9 cellular contexts compared by ENCODE assay signal in the genomic region with DNA sequence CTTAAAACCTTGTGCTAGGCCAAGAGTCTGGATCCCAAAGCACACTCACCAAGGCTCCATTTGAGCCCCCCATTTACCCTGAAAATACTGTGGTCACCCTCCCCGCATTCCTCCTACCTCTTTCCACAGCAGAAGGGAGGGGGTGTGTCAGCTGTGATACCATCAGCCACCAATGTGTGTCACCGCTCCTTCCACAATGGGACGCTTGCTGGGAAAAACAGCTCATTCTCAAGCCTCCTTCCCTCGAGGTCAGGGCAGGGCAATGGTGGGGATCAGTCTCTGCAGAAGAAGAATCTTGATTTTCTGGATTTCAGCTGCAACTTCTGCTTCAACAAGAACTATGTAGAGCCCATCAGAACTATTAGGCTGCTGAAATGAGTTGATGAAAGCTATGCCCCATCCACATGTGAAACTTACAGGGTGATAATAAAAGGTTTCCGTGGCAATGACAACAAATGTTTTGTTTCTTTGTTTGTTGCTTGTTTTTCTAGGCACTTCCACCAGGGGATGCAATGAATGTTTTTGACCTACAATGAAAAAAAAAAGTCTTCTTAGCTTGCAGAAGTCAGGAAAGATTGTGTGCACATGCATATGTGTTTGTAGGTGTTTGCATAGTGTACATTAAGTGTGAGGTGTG. TPM values are rescaled to one million over a fixed set of nuclear protein-coding genes. Genes with fewer than 3 reads are reported as not detected.
A peak's percentile ranks its signal among the peaks of the same experiment; 100 is the strongest.
DNase-seq lines count a peak whose midpoint lies in the region; ATAC-seq and TF ChIP-seq lines count a peak whose summit lies in the region.
"Had no signal": no experiment of that assay in that cellular context is flagged by ENCODE, and none has a peak within 500 bp of the region (broad histone marks: within the 10 kb centered on the region; RNA-seq: fewer than 3 reads in every experiment).

No MANE protein-coding gene starts in this region.

- no peak overlapping the region for H3K4ac ChIP-seq in H9 (ENCODE audit: low read depth, low read length)

- H3K27ac Mint-ChIP-seq in Caco-2 (ENCODE audit: unreplicated experiment) (no peak overlapping the region), H9 (peak overlapping the region; percentile 32 to 81 (median 78); a peak in 5 of 7 replicates)
- H3K27ac Mint-ChIP-seq in activated CD8-positive, alpha-beta T cell treated with anti-CD3 and anti-CD28 coated beads for 36 hours = no peak overlapping the region
- H3K27ac Mint-ChIP-seq: naive B cell had no signal

- H2BK120ac ChIP-seq in H9 (ENCODE audit: low read depth, low read length, poor library complexity, severe bottlenecking) = peak overlapping the region; percentile 79

- no peak overlapping the region for H3K56ac ChIP-seq in H9 (ENCODE audit: insufficient read length, low read depth, low read length)

- H3K79me1 ChIP-seq in H9 (ENCODE audit: insufficient read depth, low read depth, low read length, poor library complexity, severe bottlenecking) = no peaks in the 10 kb centered on the region

- H3K4me3 Mint-ChIP-seq in Caco-2 (ENCODE audit: unreplicated experiment) = no peak overlapping the region
- H3K4me3 Mint-ChIP-seq in H9 = no peak overlapping the region
- no peak overlapping the region for H3K4me3 Mint-ChIP-seq in activated CD8-positive, alpha-beta T cell treated with anti-CD3 and anti-CD28 coated beads for 36 hours
- H3K4me3 Mint-ChIP-seq: naive B cell had no signal

- CTCF ChIA-PET in Caco-2 (lab: Charles Lee) = interaction anchor here (0.6 to 1.7 kb wide), 7 partner anchors 19 to 262 kb away, joined by 3 to 4 read pairs (median 3); a partner anchor contains a TSS
- CTCF ChIA-PET in activated CD8-positive, alpha-beta T cell treated with anti-CD3 and anti-CD28 coated beads for 36 hours (lab: Charles Lee) = interaction anchor here (0.6 to 1.2 kb wide), 2 partner anchors 20 to 22 kb away, joined by 3 to 11 read pairs; no protein-coding TSS in a partner anchor

- H3K9me3 Mint-ChIP-seq in Caco-2 (ENCODE audit: unreplicated experiment) (no peaks in the 10 kb centered on the region), H9 (no peaks in the 10 kb centered on the region)
- no peaks in the 10 kb centered on the region for H3K9me3 Mint-ChIP-seq in activated CD8-positive, alpha-beta T cell treated with anti-CD3 and anti-CD28 coated beads for 36 hours

- H4K91ac ChIP-seq in H9 (ENCODE audit: insufficient read length, low read depth, low read length) = no peak overlapping the region

- no peaks in the 10 kb centered on the region for H4K20me1 ChIP-seq in H9 (ENCODE audit: control insufficient read depth, insufficient read depth, insufficient read length)

- no peak overlapping the region for H2BK15ac ChIP-seq in H9 (ENCODE audit: low read depth, low read length)

- peak; percentile 35 to 48 for TF ChIP-seq CTCF in Caco-2 (IDR thresholded peaks at IDR 0.05; ENCODE audit: insufficient read depth in 1 of 2, low read depth in 1 of 2, low read length in 1 of 2, severe bottlenecking in 1 of 2, unreplicated experiment in 1 of 2)
- peak; percentile 58; the same call in 2 of the 3 replicates for TF ChIP-seq CTCF in H9 (conservative IDR thresholded peaks at IDR 0.05)
- TF ChIP-seq CTCF in activated CD8-positive, alpha-beta T cell treated with anti-CD3 and anti-CD28 coated beads for 36 hours (IDR thresholded peaks at IDR 0.05) = no peak

- H4K8ac ChIP-seq in H9 (replicated peaks; ENCODE audit: insufficient read length, low read depth, low read length) = no peak overlapping the region

- H4K5ac ChIP-seq in H9 (ENCODE audit: insufficient read length, low read depth, low read length) = no peak overlapping the region

- H3K23ac ChIP-seq in H9 (ENCODE audit: insufficient read length, low read depth, low read length) = no peak overlapping the region

- peak overlapping the region; percentile 76 for H3K18ac ChIP-seq in H9 (ENCODE audit: insufficient read length, low read depth, low read length)

- no peak overlapping the region for H3K27ac ChIP-seq in H9 (ENCODE audit: insufficient read length, low read depth, low read length)

- H2BK20ac ChIP-seq in H9 (ENCODE audit: low read depth, low read length, poor library complexity, severe bottlenecking) = no peak overlapping the region

- no peak overlapping the region for H2BK5ac ChIP-seq in H9 (ENCODE audit: insufficient read length, low read length)

- H2AK5ac ChIP-seq in H9 (ENCODE audit: insufficient read length, low read length) = no peak overlapping the region

- no peaks in the 10 kb centered on the region for H3K36me3 Mint-ChIP-seq in Caco-2 (ENCODE audit: insufficient read depth, unreplicated experiment)
- no peaks in the 10 kb centered on the region for H3K36me3 Mint-ChIP-seq in H9 (ENCODE audit: insufficient read depth in 1 of 3, low read depth in 3 of 3)
- no peaks in the 10 kb centered on the region for H3K36me3 Mint-ChIP-seq in activated CD8-positive, alpha-beta T cell treated with anti-CD3 and anti-CD28 coated beads for 36 hours (ENCODE audit: low read depth)
- H3K36me3 Mint-ChIP-seq: naive B cell had no signal

- H3K23me2 ChIP-seq in H9 (ENCODE audit: insufficient read length, low read depth, low read length, poor library complexity, severe bottlenecking) = no peaks in the 10 kb centered on the region

- H3K9me3 ChIP-seq in Caco-2 (no peaks in the 10 kb centered on the region), H9 (ENCODE audit: control insufficient read depth, low read depth, low read length) (no peaks in the 10 kb centered on the region), MG63 (no peaks in the 10 kb centered on the region)

- DNase-seq in Caco-2 (peak; percentile 57), H9 (peak; percentile 80), medulla oblongata (ENCODE audit: extremely low spot score) (peak; percentile 54), MG63 (no peak), middle frontal gyrus (ENCODE audit: extremely low spot score, low spot score) (no peak)
- peak; percentile 17 for DNase-seq in activated CD8-positive, alpha-beta T cell treated with anti-CD3 and anti-CD28 coated beads for 36 hours
- DNase-seq: naive B cell had no signal

- no peak overlapping the region for H3K9ac ChIP-seq in H9 (ENCODE audit: extremely low read depth, insufficient read length, low read length)

- H3K4me1 ChIP-seq in Caco-2 (no peaks in the 10 kb centered on the region), H9 (ENCODE audit: insufficient read depth, low read length) (no peaks in the 10 kb centered on the region)

- POLR2A ChIA-PET in Caco-2 (lab: Charles Lee) = no interaction called here
- POLR2A ChIA-PET in activated CD8-positive, alpha-beta T cell treated with anti-CD3 and anti-CD28 coated beads for 36 hours (lab: Charles Lee) = interaction anchor here (0.6 kb wide), 1 partner anchor 404 kb away, joined by 3 read pairs; no protein-coding TSS in a partner anchor

- peaks cover 9% of the 10 kb centered on the region for H3K27me3 Mint-ChIP-seq in Caco-2 (ENCODE audit: insufficient read depth, unreplicated experiment)
- H3K27me3 Mint-ChIP-seq in H9 (ENCODE audit: low read depth) = peaks cover 2% of the 10 kb centered on the region; the same call in 1 of the 2 replicates
- H3K27me3 Mint-ChIP-seq in activated CD8-positive, alpha-beta T cell treated with anti-CD3 and anti-CD28 coated beads for 36 hours = peaks cover 10% of the 10 kb centered on the region

- H3K79me2 ChIP-seq in H9 (ENCODE audit: insufficient read depth, low read length) = no peaks in the 10 kb centered on the region

- H3K27me3 ChIP-seq in Caco-2 (replicated peaks; ENCODE audit: control insufficient read depth, insufficient read depth, low read length) = no peaks in the 10 kb centered on the region
- H3K27me3 ChIP-seq in H9 (ENCODE audit: insufficient read depth, low read length) = no peaks in the 10 kb centered on the region
- peaks cover 2% of the 10 kb centered on the region; the same call in 1 of the 2 replicates for H3K27me3 ChIP-seq in MG63

- peak overlapping the region; percentile 72; the same call in 1 of the 2 replicates for H3K14ac ChIP-seq in H9 (ENCODE audit: insufficient read depth, low read length)

- H3T11ph ChIP-seq in H9 (ENCODE audit: low read length) = peak overlapping the region; percentile 99

- intact Hi-C loops in Caco-2 (cut with micrococcal nuclease; ENCODE audit: unreplicated experiment) = no loop called here
- intact Hi-C loops in activated CD8-positive, alpha-beta T cell treated with anti-CD3 and anti-CD28 coated beads for 36 hours (cut with micrococcal nuclease) = no loop called here

- H2AFZ ChIP-seq in H9 (ENCODE audit: low read length) = peak overlapping the region; percentile 86

- ATAC-seq in activated CD8-positive, alpha-beta T cell treated with anti-CD3 and anti-CD28 coated beads for 36 hours = peak; percentile 34
- no peak for ATAC-seq in HG03571 (IDR thresholded peaks at IDR 0.05; ENCODE audit: unreplicated experiment)
- ATAC-seq in GM18858 (IDR thresholded peaks at IDR 0.05; ENCODE audit: unreplicated experiment) = no peak

- no peak overlapping the region for H3K4me3 ChIP-seq in Caco-2 (ENCODE audit: low read depth, low read length)
- no peak overlapping the region for H3K4me3 ChIP-seq in MG63

- no peaks in the 10 kb centered on the region for H3K4me1 Mint-ChIP-seq in Caco-2 (ENCODE audit: low read depth, unreplicated experiment)
- H3K4me1 Mint-ChIP-seq in H9 = peaks cover 26 to 28% of the 10 kb centered on the region in 2 experiments
- H3K4me1 Mint-ChIP-seq in activated CD8-positive, alpha-beta T cell treated with anti-CD3 and anti-CD28 coated beads for 36 hours (ENCODE audit: low read depth) = no peaks in the 10 kb centered on the region

- H3K36me3 ChIP-seq in Caco-2 (ENCODE audit: control insufficient read depth, insufficient read depth, low read length) = no peaks in the 10 kb centered on the region
- H3K36me3 ChIP-seq in MG63 = no peaks in the 10 kb centered on the region

- H2BK12ac ChIP-seq in H9 (ENCODE audit: insufficient read length, low read depth, low read length) = no peak overlapping the region

- no CpG with 5 or more reads among the region's 5 CpGs for WGBS in H9 (ENCODE audit: extremely low coverage, insufficient read length, low lambda C conversion rate)

- H3K4me2 ChIP-seq in H9 (ENCODE audit: insufficient read depth, insufficient read length, low read length) = no peak overlapping the region

- no TSS peak for BruUV-seq in Caco-2 (replicated peaks; lab: Mats Ljungman, UMichigan)

RNA-seq across cellular contexts. Expression of a gene that starts 26.4 kb away (rescaled TPM):
- total RNA-seq in Caco-2 (2022) = 26.6 and 27.4 TPM in 2 replicates
- total RNA-seq in H9 (2021) = 29.2 and 31.1 TPM in 2 replicates
- total RNA-seq in activated CD8-positive, alpha-beta T cell treated with anti-CD3 and anti-CD28 coated beads for 36 hours = 10 to 100 TPM; 24.2 to 25.6 TPM
- 4.2 and 10.1 TPM in 2 replicates for total RNA-seq in MG63 (2014; rRNA removed; shearing (Covaris generic); ENCODE audit: low replicate concordance)

Comparison
In these comparisons a context has a peak if more than half of its experiments do, and no peak if none do; other contexts are left out.
1. DNase-seq: peak in Caco-2 (2 of 2), H9 (single experiment), activated CD8-positive, alpha-beta T cell treated with anti-CD3 and anti-CD28 coated beads for 36 hours (single experiment) and medulla oblongata (single experiment); none in MG63 (single experiment) and middle frontal gyrus (single experiment).
2. H3K27ac Mint-ChIP-seq: peak in H9 (3 of 3); none in Caco-2 (single experiment) and activated CD8-positive, alpha-beta T cell treated with anti-CD3 and anti-CD28 coated beads for 36 hours (single experiment).